20 cellular contexts compared by ENCODE assay signal in genomic region chr9:138007566-138008080, GRCh38.
A peak's percentile ranks its signal among the peaks of the same experiment; 100 is the strongest.
DNase-seq lines count a peak whose midpoint lies in the region; ATAC-seq, FAIRE-seq and TF ChIP-seq lines count a peak whose summit lies in the region.
"Had no signal": no experiment of that assay in that cellular context is flagged by ENCODE, and none has a peak within 500 bp of the region (broad histone marks: within the 10 kb centered on the region; RNA-seq: fewer than 3 reads in every experiment).

No MANE protein-coding gene starts in this region.

- no peak for FAIRE-seq in HTR-8/SVneo (lab: Jason Lieb, UNC)

- no peak overlapping the region for H3K27ac Mint-ChIP-seq in stimulated activated naive CD8-positive, alpha-beta T cell treated with anti-CD3 and anti-CD28 coated beads, Interleukin-15, amount 100 ng/mL, for 72 hours
- peak overlapping the region; percentile 29 for H3K27ac Mint-ChIP-seq in glutamatergic neuron (ENCODE audit: unreplicated experiment)
- H3K27ac Mint-ChIP-seq: CD8-positive, alpha-beta memory T cell; GM23338; HFFc6 had no signal

- H3K27ac ChIP-seq in sigmoid colon = no peak overlapping the region
- H3K27ac ChIP-seq: PC-9 had no signal

- no peaks in the 10 kb centered on the region for H3K4me1 Mint-ChIP-seq in stimulated activated naive CD8-positive, alpha-beta T cell treated with anti-CD3 and anti-CD28 coated beads, Interleukin-15, amount 100 ng/mL, for 72 hours
- peaks cover 42% of the 10 kb centered on the region for H3K4me1 Mint-ChIP-seq in glutamatergic neuron (ENCODE audit: low read depth, unreplicated experiment)
- H3K4me1 Mint-ChIP-seq: CD8-positive, alpha-beta memory T cell had no signal

- H3K36me3 Mint-ChIP-seq in glutamatergic neuron (ENCODE audit: unreplicated experiment) = peaks cover 20% of the 10 kb centered on the region
- H3K36me3 Mint-ChIP-seq: CD8-positive, alpha-beta memory T cell had no signal

- H3K4me3 Mint-ChIP-seq in stimulated activated naive CD8-positive, alpha-beta T cell treated with anti-CD3 and anti-CD28 coated beads, Interleukin-15, amount 100 ng/mL, for 72 hours = no peak overlapping the region
- no peak overlapping the region for H3K4me3 Mint-ChIP-seq in glutamatergic neuron (ENCODE audit: unreplicated experiment)
- H3K4me3 Mint-ChIP-seq: CD8-positive, alpha-beta memory T cell; GM23338; HFFc6 had no signal

- no peaks in the 10 kb centered on the region for H3K9me3 Mint-ChIP-seq in stimulated activated naive CD8-positive, alpha-beta T cell treated with anti-CD3 and anti-CD28 coated beads, Interleukin-15, amount 100 ng/mL, for 72 hours
- peaks cover 39% of the 10 kb centered on the region for H3K9me3 Mint-ChIP-seq in glutamatergic neuron (ENCODE audit: unreplicated experiment)
- H3K9me3 Mint-ChIP-seq: CD8-positive, alpha-beta memory T cell; GM23338 had no signal

- no peak overlapping the region for H3K4me3 ChIP-seq in sigmoid colon
- H3K4me3 ChIP-seq: GM23338, PC-9 had no signal

- H3K9me3 ChIP-seq in sigmoid colon = no peaks in the 10 kb centered on the region

- TF ChIP-seq POLR2A in sigmoid colon (IDR thresholded peaks at IDR 0.05) = no peak

- H3K27me3 Mint-ChIP-seq in stimulated activated naive CD8-positive, alpha-beta T cell treated with anti-CD3 and anti-CD28 coated beads, Interleukin-15, amount 100 ng/mL, for 72 hours = peaks cover 6% of the 10 kb centered on the region
- peaks cover 38% of the 10 kb centered on the region for H3K27me3 Mint-ChIP-seq in glutamatergic neuron (ENCODE audit: unreplicated experiment)

- H3K27me3 ChIP-seq in sigmoid colon = no peaks in the 10 kb centered on the region

- no peak for DNase-seq in stimulated activated naive CD8-positive, alpha-beta T cell treated with anti-CD3 and anti-CD28 coated beads, Interleukin-15, amount 100 ng/mL, for 72 hours
- DNase-seq in stimulated activated naive CD8-positive, alpha-beta T cell treated with anti-CD3 and anti-CD28 coated beads, Interleukin-15, Interleukin-2, amounts not matched to agents 100 U/mL and 50 U/mL, for 24 hours = no peak
- DNase-seq in glutamatergic neuron (no peak), sigmoid colon (peak; percentile 50), SW 1271 (lab: John Stamatoyannopoulos, UW) (no peak), HTR-8/SVneo (ENCODE audit: insufficient read length, low spot score) (no peak), retina (no peak)
- DNase-seq: CD8-positive, alpha-beta memory T cell; DND-41; GF-D8; HFFc6; KBM-7; NCI-H1092 treated with DMSO at 0.1 percent for 48 hours; NCI-H187; NCI-H2171; NCI-H446 treated with DMSO at 0.1 percent for 48 hours; NCI-H748 treated with DMSO at 0.1 percent for 48 hours; PC-9; SHP77 treated with DMSO at 0.1 percent for 48 hours had no signal

- TF ChIP-seq EP300 in sigmoid colon (IDR thresholded peaks at IDR 0.05) = no peak

- intact Hi-C loops in sigmoid colon (cut with DNase I) = no loop called here

- no peaks in the 10 kb centered on the region for H3K4me1 ChIP-seq in sigmoid colon

- WGBS in sigmoid colon, 2 donors = 79 to 88% methylated on average over 10 of the region's 10 CpGs

- ATAC-seq in stimulated activated naive CD8-positive, alpha-beta T cell treated with anti-CD3 and anti-CD28 coated beads, Interleukin-15, amount 100 ng/mL, for 72 hours = peak; percentile 8
- no peak for ATAC-seq in stimulated activated naive CD8-positive, alpha-beta T cell treated with anti-CD3 and anti-CD28 coated beads, Interleukin-15, Interleukin-2, amounts not matched to agents 100 U/mL and 50 U/mL, for 24 hours
- ATAC-seq: GM23338 had no signal

- TF ChIP-seq CTCF in glutamatergic neuron (IDR thresholded peaks at IDR 0.05; ENCODE audit: partially characterized antibody, unreplicated experiment) (no peak), sigmoid colon (IDR thresholded peaks at IDR 0.05) (no peak)

- H3K36me3 ChIP-seq in sigmoid colon = no peaks in the 10 kb centered on the region
